ENCODE assay signal across 10 cellular contexts in genomic region chr3:101852315-101852714, GRCh38. TPM values are rescaled to one million over a fixed set of nuclear protein-coding genes. Genes with fewer than 3 reads are reported as not detected.
DNase-seq lines count a peak whose midpoint lies in the region; ATAC-seq and TF ChIP-seq lines count a peak whose summit lies in the region.
"Had no signal": no experiment of that assay in that cellular context is flagged by ENCODE, and none has a peak within 500 bp of the region (broad histone marks: within the 10 kb centered on the region; RNA-seq: fewer than 3 reads in every experiment).

No MANE protein-coding gene starts in this region.

- no peak for ATAC-seq in naive thymus-derived CD4-positive, alpha-beta T cell
- ATAC-seq in HG03565 (IDR thresholded peaks at IDR 0.05; ENCODE audit: unreplicated experiment) (no peak), GM18909 (IDR thresholded peaks at IDR 0.05; ENCODE audit: poor library complexity, unreplicated experiment) (no peak), GM19035 (IDR thresholded peaks at IDR 0.05; ENCODE audit: unreplicated experiment) (no peak)

- H3K9me3 ChIP-seq in HUES48 (ENCODE audit: control insufficient read depth, insufficient read depth, low read length) = no peaks in the 10 kb centered on the region
- no peaks in the 10 kb centered on the region for H3K9me3 ChIP-seq in naive thymus-derived CD4-positive, alpha-beta T cell (ENCODE audit: control insufficient read depth in 2 of 3, low read length in 3 of 3)

- H3K27ac ChIP-seq in ACC112 (ENCODE audit: low read depth, low read length) (no peak overlapping the region), HUES48 (ENCODE audit: low read depth, low read length) (no peak overlapping the region)
- H3K27ac ChIP-seq in naive thymus-derived CD4-positive, alpha-beta T cell (ENCODE audit: low read depth, low read length) = peak overlapping the region; percentile 100

- no peaks in the 10 kb centered on the region for H3K27me3 ChIP-seq in ACC112 (ENCODE audit: insufficient read depth, low read length)
- H3K27me3 ChIP-seq in HUES48 (ENCODE audit: control insufficient read depth, insufficient read depth, low read length) = no peaks in the 10 kb centered on the region
- H3K27me3 ChIP-seq in naive thymus-derived CD4-positive, alpha-beta T cell (ENCODE audit: control insufficient read depth in 2 of 2, insufficient read depth in 2 of 2, low read length in 2 of 2) = no peaks in the 10 kb centered on the region

- H3K4me1 Mint-ChIP-seq in naive thymus-derived CD4-positive, alpha-beta T cell = peaks cover 46 to 79% (median 70%) of the 10 kb centered on the region in 7 donors

- CTCF ChIA-PET in naive thymus-derived CD4-positive, alpha-beta T cell (lab: Charles Lee) = interaction anchor here (0.6 to 2.0 kb wide), 3 partner anchors 17 to 373 kb away, joined by 4 to 11 read pairs (median 4); no protein-coding TSS in a partner anchor

- H3K79me2 ChIP-seq in ACC112 (ENCODE audit: control insufficient read depth, insufficient read depth, low read length, unreplicated experiment) = peaks cover 55% of the 10 kb centered on the region

- H3K9me3 Mint-ChIP-seq in naive thymus-derived CD4-positive, alpha-beta T cell = peaks cover 0 to 5% (median 0%) of the 10 kb centered on the region in 11 donors

- DNase-seq in choroid plexus epithelial cell (ENCODE audit: low read depth) (no peak), cerebellar nuclear complex (lab: John Stamatoyannopoulos, UW) (no peak)
- no peak for DNase-seq in naive thymus-derived CD4-positive, alpha-beta T cell
- DNase-seq: NCI-H69; stimulated activated CD4-positive, alpha-beta T cell treated with anti-CD3 and anti-CD28 coated beads, Interleukin-12 subunit alpha, Interleukin-12 subunit beta, amount 100 ng/mL, for 4 hours had no signal

- no peaks in the 10 kb centered on the region for H3K27me3 Mint-ChIP-seq in naive thymus-derived CD4-positive, alpha-beta T cell

- no peak overlapping the region for H2AFZ ChIP-seq in ACC112 (ENCODE audit: low read length, unreplicated experiment)

- intact Hi-C loops in naive thymus-derived CD4-positive, alpha-beta T cell (cut with micrococcal nuclease) = loop anchor here in 1 of 2 donors (1.0 to 10.0 kb wide), 2 partner anchors 373 to 1448 kb away; partner anchors contain the start of genes LNP1 and TOMM70

- H3K4me3 ChIP-seq in ACC112 (ENCODE audit: low read depth, low read length) (peak overlapping the region; percentile 92), HUES48 (ENCODE audit: low read depth, low read length) (peak overlapping the region; percentile 98; the same call in 1 of the 2 replicates), choroid plexus epithelial cell (ENCODE audit: low read depth, low read length) (peak overlapping the region; percentile 87)
- peak overlapping the region; percentile 98 for H3K4me3 ChIP-seq in naive thymus-derived CD4-positive, alpha-beta T cell (ENCODE audit: low read length)

- H3K36me3 ChIP-seq in ACC112 (ENCODE audit: insufficient read depth, low read length) (peaks cover 65% of the 10 kb centered on the region), HUES48 (ENCODE audit: control insufficient read depth, insufficient read depth, low read length) (peaks cover 56% of the 10 kb centered on the region)
- peaks cover 41 to 67% (median 48%) of the 10 kb centered on the region in 3 experiments for H3K36me3 ChIP-seq in naive thymus-derived CD4-positive, alpha-beta T cell (ENCODE audit: control insufficient read depth in 2 of 3, insufficient read depth in 3 of 3, low read length in 3 of 3)

- no peak for TF ChIP-seq CTCF in choroid plexus epithelial cell (conservative IDR thresholded peaks at IDR 0.05; ENCODE audit: low read depth, low read length)

- peak overlapping the region; percentile 90 to 100 (median 98) for H3K4me3 Mint-ChIP-seq in naive thymus-derived CD4-positive, alpha-beta T cell

- H3K4me1 ChIP-seq in ACC112 (ENCODE audit: control insufficient read depth, insufficient read depth, low read length, unreplicated experiment) = peaks cover 36% of the 10 kb centered on the region
- peaks cover 21% of the 10 kb centered on the region for H3K4me1 ChIP-seq in HUES48 (ENCODE audit: control insufficient read depth, insufficient read depth, low read length)
- peaks cover 20 to 49% of the 10 kb centered on the region in 2 donors for H3K4me1 ChIP-seq in naive thymus-derived CD4-positive, alpha-beta T cell (ENCODE audit: control insufficient read depth in 2 of 2, insufficient read depth in 2 of 2, low read length in 2 of 2)

- peak overlapping the region; percentile 98 to 100 (median 99) for H3K27ac Mint-ChIP-seq in naive thymus-derived CD4-positive, alpha-beta T cell

- H3K36me3 Mint-ChIP-seq in naive thymus-derived CD4-positive, alpha-beta T cell = peaks cover 28 to 67% (median 62%) of the 10 kb centered on the region in 5 donors

- no peak overlapping the region for H3K9ac ChIP-seq in HUES48 (ENCODE audit: low read depth, low read length)

- POLR2A ChIA-PET in naive thymus-derived CD4-positive, alpha-beta T cell (lab: Charles Lee) = interaction anchor here (0.8 to 3.3 kb wide), 15 partner anchors 8 to 372 kb away, joined by 3 to 21 read pairs (median 3); partner anchors contain the start of gene RPL24

RNA-seq across cellular contexts. Expression of gene NFKBIZ, which starts 3.0 kb away (rescaled TPM):
- 100 to 1,000 TPM; 108 to 913 (median 140) TPM for total RNA-seq in naive thymus-derived CD4-positive, alpha-beta T cell
- 10 to 100 TPM; 21.0 to 30.8 TPM for polyA plus RNA-seq in naive thymus-derived CD4-positive, alpha-beta T cell
